In the genomic region with DNA sequence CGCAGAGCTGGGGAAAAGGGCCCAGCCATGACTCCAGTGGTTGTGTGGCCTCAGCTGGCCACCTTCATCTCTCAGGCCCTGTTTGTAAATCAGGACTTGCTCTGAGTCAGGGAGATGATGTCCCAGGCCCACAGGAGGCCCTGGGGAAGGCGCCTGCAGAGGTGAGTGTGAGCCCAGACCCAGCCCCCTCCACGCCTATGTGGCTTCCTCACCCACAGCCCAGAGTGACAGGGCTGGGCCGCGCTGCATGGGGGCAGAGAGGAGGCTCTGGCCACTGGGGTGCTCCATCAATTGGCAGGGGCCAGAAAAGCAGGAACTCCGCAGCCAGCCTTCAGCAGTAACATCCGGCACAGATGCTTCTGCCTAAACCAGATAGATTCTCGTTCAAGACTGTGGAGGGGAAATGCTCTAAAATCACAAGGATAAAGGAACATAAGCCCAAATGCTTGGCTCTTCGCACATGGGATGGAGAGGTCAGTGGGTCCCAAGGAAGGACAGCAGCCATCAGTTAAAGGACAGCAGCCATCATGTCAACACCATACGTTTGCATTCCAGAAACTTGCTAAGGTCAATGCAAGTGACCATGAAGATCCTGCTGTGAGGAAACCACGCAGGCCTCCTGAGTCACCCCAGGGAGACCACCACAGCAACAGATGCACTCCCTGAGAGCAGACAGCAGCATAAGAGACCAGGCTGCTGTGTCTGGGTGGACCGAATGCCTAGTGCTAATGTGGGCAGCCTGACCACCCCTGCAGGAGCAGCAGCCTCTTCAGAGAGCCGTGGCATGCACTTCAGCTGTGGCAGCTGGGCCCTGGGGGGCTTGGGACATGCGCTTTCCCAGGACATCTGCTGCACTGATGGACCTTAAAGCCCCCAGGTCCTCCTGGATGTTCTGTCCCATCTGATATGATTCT, we compare ENCODE assay signal across 17 cellular contexts. TPM values are rescaled to one million over a fixed set of nuclear protein-coding genes. Genes with fewer than 3 reads are reported as not detected.
A peak's percentile ranks its signal among the peaks of the same experiment; 100 is the strongest.
DNase-seq lines count a peak whose midpoint lies in the region; ATAC-seq and TF ChIP-seq lines count a peak whose summit lies in the region.
"Had no signal": no experiment of that assay in that cellular context is flagged by ENCODE, and none has a peak within 500 bp of the region (broad histone marks: within the 10 kb centered on the region; RNA-seq: fewer than 3 reads in every experiment).

No MANE protein-coding gene starts in this region.

- no peaks in the 10 kb centered on the region for H3K79me1 ChIP-seq in trophoblast cell (ENCODE audit: low read length)

- peaks cover 37% of the 10 kb centered on the region for H3K36me3 ChIP-seq in DND-41 (ENCODE audit: insufficient read depth, low read length)
- no peaks in the 10 kb centered on the region for H3K36me3 ChIP-seq in Panc1 (ENCODE audit: control insufficient read depth, insufficient read depth, low read length)
- H3K36me3 ChIP-seq in trophoblast cell (ENCODE audit: control insufficient read depth in 1 of 2, insufficient read depth in 2 of 2, low read length in 2 of 2) = peaks cover 3 to 10% of the 10 kb centered on the region in 2 experiments
- H3K36me3 ChIP-seq: colonic mucosa had no signal

- no TSS peak for BruUV-seq in Panc1 (replicated peaks; lab: Mats Ljungman, UMichigan)

- no peak overlapping the region for H2BK120ac ChIP-seq in trophoblast cell (ENCODE audit: insufficient read depth, low read length, poor library complexity)

- H3K27me3 ChIP-seq in DND-41 (ENCODE audit: insufficient read depth, low read length, poor library complexity) (no peaks in the 10 kb centered on the region), Panc1 (ENCODE audit: control insufficient read depth, insufficient read depth, low read length) (no peaks in the 10 kb centered on the region), trophoblast cell (ENCODE audit: insufficient read depth, low read length) (no peaks in the 10 kb centered on the region)
- H3K27me3 ChIP-seq: colonic mucosa had no signal

- TF ChIP-seq CTCF in DND-41 (IDR thresholded peaks at IDR 0.05; ENCODE audit: borderline replicate concordance, extremely low read depth, low read length, poor library complexity, severe bottlenecking) (no peak), Panc1 (IDR thresholded peaks at IDR 0.05) (no peak)

- H4K8ac ChIP-seq in trophoblast cell (ENCODE audit: low read depth, low read length) = no peak overlapping the region

- intact Hi-C loops in Panc1 (cut with micrococcal nuclease; ENCODE audit: unreplicated experiment) (no loop called here), left ventricle myocardium superior (cut with micrococcal nuclease) (no loop called here)

- H4K20me1 ChIP-seq in DND-41 (ENCODE audit: insufficient read depth, low read length) = peaks cover 98% of the 10 kb centered on the region

- H3K14ac ChIP-seq in trophoblast cell (ENCODE audit: low read length) = no peak overlapping the region

- no peak overlapping the region for H3K23ac ChIP-seq in trophoblast cell (ENCODE audit: low read length)

- no peak overlapping the region for H2AK5ac ChIP-seq in trophoblast cell (ENCODE audit: low read length)

- POLR2A ChIA-PET in Panc1 (lab: Charles Lee) = no interaction called here

- CTCF ChIA-PET in Panc1 (lab: Charles Lee) = interaction anchor here (0.6 to 0.7 kb wide), 2 partner anchors 14 to 16 kb away, joined by 3 read pairs; no protein-coding TSS in a partner anchor

- peak overlapping the region; percentile 30 for H3K18ac ChIP-seq in trophoblast cell (ENCODE audit: low read length)

- H3K79me2 ChIP-seq in DND-41 (ENCODE audit: insufficient read depth, low read length) = peaks cover 94% of the 10 kb centered on the region
- H3K79me2 ChIP-seq in trophoblast cell (ENCODE audit: control insufficient read depth, insufficient read depth, low read length, poor library complexity) = no peaks in the 10 kb centered on the region
- H3K79me2 ChIP-seq: parathyroid adenoma had no signal

- no peak overlapping the region for H2BK5ac ChIP-seq in trophoblast cell (ENCODE audit: low read depth, low read length, poor library complexity)

- no peak overlapping the region for H4K91ac ChIP-seq in trophoblast cell (ENCODE audit: low read depth, low read length)

- H3K4me2 ChIP-seq in DND-41 (ENCODE audit: insufficient read depth, low read length) (no peak overlapping the region), trophoblast cell (ENCODE audit: low read length) (no peak overlapping the region)

- ATAC-seq in DND-41 (ENCODE audit: insufficient read depth, low read depth) (no peak), Panc1 (peak; percentile 8), left ventricle myocardium superior (no peak), GM21423 (IDR thresholded peaks at IDR 0.05; ENCODE audit: unreplicated experiment) (no peak)
- ATAC-seq: stimulated activated memory B cell treated with anti-CD40 and anti-IgM and Interleukin-4, amounts not matched to agents 10 μg/mL and 1 μg/mL and 100 μg/mL, for 72 hours had no signal

- H3K4me3 ChIP-seq in DND-41 (ENCODE audit: low read depth in 1 of 2, low read length in 2 of 2) = no peak overlapping the region
- no peak overlapping the region for H3K4me3 ChIP-seq in Panc1 (ENCODE audit: low read depth in 2 of 2, low read length in 2 of 2)
- no peak overlapping the region for H3K4me3 ChIP-seq in trophoblast cell (ENCODE audit: low read depth, low read length)
- H3K4me3 ChIP-seq: colonic mucosa had no signal

- H2BK12ac ChIP-seq in trophoblast cell (ENCODE audit: low read length) = no peak overlapping the region

- no CpG with 5 or more reads among the region's 14 CpGs for WGBS in trophoblast cell (ENCODE audit: extremely low coverage, insufficient coverage, insufficient read length)

- H3K9ac ChIP-seq in DND-41 (ENCODE audit: low read depth, low read length) (no peak overlapping the region), trophoblast cell (ENCODE audit: low read length) (no peak overlapping the region)
- H3K9ac ChIP-seq: parathyroid adenoma had no signal

- H4K12ac ChIP-seq in trophoblast cell (ENCODE audit: low read depth, low read length) = no peak overlapping the region

- H2AFZ ChIP-seq in DND-41 (ENCODE audit: low read depth, low read length) (no peak overlapping the region), trophoblast cell (ENCODE audit: insufficient read depth, low read length, poor library complexity) (no peak overlapping the region)
- H2AFZ ChIP-seq: parathyroid adenoma had no signal

- H3K4ac ChIP-seq in trophoblast cell (ENCODE audit: low read depth, low read length) = no peak overlapping the region

- DNase-seq in DND-41 (no peak), Panc1 (ENCODE audit: low read depth, low spot score) (no peak), left ventricle myocardium superior (peak; percentile 23), trophoblast cell (no peak), T-helper 1 cell (no peak), NCI-H446 treated with DMSO at 0.1 percent for 48 hours (lab: John Stamatoyannopoulos, UW) (no peak), NCI-H1105 treated with DMSO at 0.1 percent for 48 hours (lab: John Stamatoyannopoulos, UW) (no peak)
- DNase-seq: activated CD8-positive, alpha-beta memory T cell treated with anti-CD3 and anti-CD28 coated beads, Interleukin-2, amount 50 U/mL, for 4 hours; colonic mucosa; GDM1; hypothalamus; NCI-H1417; NCI-H510A; stimulated activated CD4-positive, alpha-beta T cell treated with anti-CD3 and anti-CD28 coated beads, Interleukin-2, amount 100 ng/mL, for 48 hours had no signal

- in situ Hi-C loops in Panc1 (cut with HindIII; ENCODE audit: low pct_unique_long_range_greater_than_20kb, low sequenced_read_pairs) = no loop called here

- H3K27ac ChIP-seq in DND-41 (ENCODE audit: low read length) = peak overlapping the region; percentile 22; the same call in 1 of the 2 replicates
- no peak overlapping the region for H3K27ac ChIP-seq in Panc1 (ENCODE audit: low read length)
- no peak overlapping the region for H3K27ac ChIP-seq in trophoblast cell (ENCODE audit: low read depth, low read length)
- H3K27ac ChIP-seq: colonic mucosa, parathyroid adenoma had no signal

- peaks cover 14% of the 10 kb centered on the region for H3K4me1 ChIP-seq in DND-41 (ENCODE audit: insufficient read depth, low read length)
- no peaks in the 10 kb centered on the region; the same call in 1 of the 2 replicates for H3K4me1 ChIP-seq in Panc1 (ENCODE audit: control insufficient read depth, insufficient read depth, low read length)
- peaks cover 4 to 21% of the 10 kb centered on the region in 2 experiments for H3K4me1 ChIP-seq in trophoblast cell (ENCODE audit: control insufficient read depth in 1 of 2, insufficient read depth in 2 of 2, low read length in 2 of 2)
- H3K4me1 ChIP-seq: colonic mucosa, parathyroid adenoma had no signal

- no peaks in the 10 kb centered on the region for H3K9me3 ChIP-seq in DND-41 (ENCODE audit: insufficient read depth, low read length, severe bottlenecking)
- H3K9me3 ChIP-seq in Panc1 (ENCODE audit: control insufficient read depth, insufficient read depth, low read depth, low read length) = no peaks in the 10 kb centered on the region
- H3K9me3 ChIP-seq in trophoblast cell (ENCODE audit: insufficient read depth, low read depth, low read length) = peaks cover 2% of the 10 kb centered on the region
- H3K9me3 ChIP-seq: colonic mucosa had no signal

RNA-seq across cellular contexts. Expression of gene OSBPL5, which starts 28.3 kb away (rescaled TPM):
- total RNA-seq in Panc1 (2021; ENCODE audit: unreplicated experiment) = 20.2 TPM
- polyA plus RNA-seq in Panc1 (2012; ENCODE audit: insufficient read length) = 25.3 TPM
- total RNA-seq in left ventricle myocardium superior = 15.9 TPM
- polyA plus RNA-seq in trophoblast cell (2013) = 12.2 and 12.3 TPM in 2 replicates
